ENCODE assay signal across 7 cellular contexts in the genomic region with DNA sequence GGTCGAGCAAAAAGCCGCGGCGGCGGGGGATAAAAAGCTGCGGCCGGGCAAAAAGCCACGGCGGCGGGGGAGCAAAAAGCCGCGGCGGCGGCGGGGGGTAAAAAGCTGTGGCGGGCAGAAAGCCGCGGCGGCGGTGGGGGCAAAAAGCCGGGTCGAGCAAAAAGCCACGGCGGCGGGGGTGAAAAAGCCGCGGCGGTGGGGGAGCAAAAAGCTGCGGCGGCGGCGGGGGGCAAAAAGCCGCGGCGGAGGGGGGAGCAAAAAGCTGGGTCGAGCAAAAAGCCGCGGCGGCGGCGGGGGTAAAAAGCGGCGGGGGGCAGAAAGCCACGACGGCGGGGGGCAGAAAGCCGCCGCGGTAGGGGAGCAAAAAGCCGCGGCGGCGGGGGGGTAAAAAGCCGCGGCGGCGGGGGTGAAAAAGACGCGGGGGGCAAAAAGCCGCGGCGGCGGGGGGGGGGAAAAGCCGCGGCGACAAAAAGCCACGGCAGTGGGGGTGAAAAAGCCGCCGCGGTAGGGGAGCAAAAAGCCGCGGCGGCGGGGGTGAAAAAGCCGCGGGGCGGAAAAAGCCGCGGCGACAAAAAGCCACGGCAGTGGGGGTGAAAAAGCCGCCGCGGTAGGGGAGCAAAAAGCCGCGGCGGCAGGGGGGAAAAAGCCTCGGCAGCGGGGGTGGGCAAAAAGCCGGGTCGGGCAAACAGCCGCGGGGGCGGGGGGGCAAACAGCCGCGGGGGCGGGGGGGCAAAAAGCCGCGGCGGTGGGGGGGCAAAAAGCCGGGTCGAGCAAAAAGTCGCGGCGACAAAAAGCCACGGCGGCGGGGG.
A peak's percentile ranks its signal among the peaks of the same experiment; 100 is the strongest.
DNase-seq lines count a peak whose midpoint lies in the region; TF ChIP-seq lines count a peak whose summit lies in the region.
"Not testable (repeated sequence)": the region's sequence is repeated elsewhere in the genome, so short reads cannot be mapped to it uniquely, and the experiment has no call there.

No MANE protein-coding gene starts in this region.

- not testable (repeated sequence) for H3K36me3 ChIP-seq in HAP-1 (replicated peaks); SJCRH30; ectodermal cell (ENCODE audit: control insufficient read depth, insufficient read depth, low read length); hepatocyte (replicated peaks; ENCODE audit: insufficient read depth, low read depth)

- not testable (repeated sequence) for H2AFZ ChIP-seq in hepatocyte

- H3K4me1 ChIP-seq in HAP-1; SJCRH30; ectodermal cell (ENCODE audit: control insufficient read depth, insufficient read depth, low read length); hepatocyte (ENCODE audit: insufficient read depth): not testable (repeated sequence)

- H3K9me3 ChIP-seq in HAP-1; SJCRH30 (replicated peaks); ectodermal cell (ENCODE audit: control insufficient read depth, low read length); hepatocyte (ENCODE audit: low read depth): not testable (repeated sequence)

- 1 to 3% methylated on average over 82 to 107 of the region's 108 CpGs for WGBS in ectodermal cell, 2 experiments
- WGBS in hepatocyte (ENCODE audit: low lambda C conversion rate, missing lambda C conversion rate), result 0% methylated on average over 10 of the region's 108 CpGs

- H3K4me1 Mint-ChIP-seq in osteocyte (ENCODE audit: unreplicated experiment), result not testable (repeated sequence)

- not testable (repeated sequence) for H3K9me3 Mint-ChIP-seq in osteocyte (ENCODE audit: unreplicated experiment)

- H3K27me3 ChIP-seq in HAP-1 (ENCODE audit: low read depth); SJCRH30; hepatocyte: not testable (repeated sequence)
- peaks cover 16% of the 10 kb centered on the region for H3K27me3 ChIP-seq in ectodermal cell (ENCODE audit: control insufficient read depth, insufficient read depth, low read length, poor library complexity, severe bottlenecking)

- H3K9me2 ChIP-seq in hepatocyte (replicated peaks; ENCODE audit: insufficient read depth), result not testable (repeated sequence)

- not testable (repeated sequence) for H3K27me3 Mint-ChIP-seq in osteocyte (ENCODE audit: unreplicated experiment)

- peak overlapping the region; percentile 35 for H3K4me3 Mint-ChIP-seq in osteocyte (ENCODE audit: unreplicated experiment)

- H3K27ac Mint-ChIP-seq in osteocyte (ENCODE audit: unreplicated experiment), result not testable (repeated sequence)

- in situ Hi-C loops in HAP-1 (cut with MboI; ENCODE audit: low sequenced_read_pairs), result not testable (repeated sequence)

- H3K36me3 Mint-ChIP-seq in osteocyte (ENCODE audit: unreplicated experiment), result not testable (repeated sequence)

- H4K20me1 ChIP-seq in hepatocyte (ENCODE audit: insufficient read depth, poor library complexity, severe bottlenecking), result not testable (repeated sequence)

- not testable (repeated sequence) for H3K79me2 ChIP-seq in hepatocyte

- not testable (repeated sequence) for TF ChIP-seq CTCF in hepatocyte (IDR thresholded peaks at IDR 0.05; ENCODE audit: poor library complexity); osteocyte (IDR thresholded peaks at IDR 0.05)

- H3K27ac ChIP-seq in SJCRH30; ectodermal cell (ENCODE audit: insufficient read depth, low read depth, low read length, poor library complexity, severe bottlenecking); hepatocyte: not testable (repeated sequence)

- H3K4me3 ChIP-seq in HAP-1 (peak overlapping the region; percentile 27), SJCRH30 (peak overlapping the region; percentile 34), ectodermal cell (ENCODE audit: insufficient read depth, low read depth, low read length) (peak overlapping the region; percentile 26)
- not testable (repeated sequence) for H3K4me3 ChIP-seq in hepatocyte

- DNase-seq in HAP-1 (ENCODE audit: low spot score in 2 of 2), result peak; percentile 1 to 15
- peak in 1 of 2 experiments; percentile 1 for DNase-seq in SJCRH30
- DNase-seq in activated naive CD4-positive, alpha-beta T cell treated with anti-CD3 and anti-CD28 coated beads, Interleukin-2, amount 50 U/mL, for 16 hours, result peak; percentile 4
- peak; percentile 3 for DNase-seq in hepatocyte (ENCODE audit: low spot score)
- DNase-seq in osteocyte (ENCODE audit: extremely low spot score, unreplicated experiment), result not testable (repeated sequence)
- DNase-seq in stimulated activated CD4-positive, alpha-beta T cell treated with anti-CD3 and anti-CD28 coated beads, Interleukin-4, amount 100 ng/mL, for 24 hours, result peak; percentile 2

- peak overlapping the region; percentile 88 for H3K4me2 ChIP-seq in hepatocyte
